In genomic region chr5:122773615-122774014, GRCh38 we compare ENCODE assay signal across 1 cellular context.
A peak's percentile ranks its signal among the peaks of the same experiment; 100 is the strongest.
TF ChIP-seq lines count a peak whose summit lies in the region.

No MANE protein-coding gene starts in this region.

TF ChIP-seq in HepG2, 621 proteins besides CTCF, POLR2A, EP300 and RAD21 (continued from another document and continues in another):
- TF ChIP-seq ZNF18 (CRISPR knock-in tag; IDR thresholded peaks at IDR 0.05; ENCODE audit: insufficient replicate concordance), result no peak
- TF ChIP-seq FOXJ3 (CRISPR knock-in tag; IDR thresholded peaks at IDR 0.05; ENCODE audit: borderline replicate concordance), result 0 out of 2 replicates have a peak, but pooled peaks have one; percentile 45
- TF ChIP-seq, protein P1, sequence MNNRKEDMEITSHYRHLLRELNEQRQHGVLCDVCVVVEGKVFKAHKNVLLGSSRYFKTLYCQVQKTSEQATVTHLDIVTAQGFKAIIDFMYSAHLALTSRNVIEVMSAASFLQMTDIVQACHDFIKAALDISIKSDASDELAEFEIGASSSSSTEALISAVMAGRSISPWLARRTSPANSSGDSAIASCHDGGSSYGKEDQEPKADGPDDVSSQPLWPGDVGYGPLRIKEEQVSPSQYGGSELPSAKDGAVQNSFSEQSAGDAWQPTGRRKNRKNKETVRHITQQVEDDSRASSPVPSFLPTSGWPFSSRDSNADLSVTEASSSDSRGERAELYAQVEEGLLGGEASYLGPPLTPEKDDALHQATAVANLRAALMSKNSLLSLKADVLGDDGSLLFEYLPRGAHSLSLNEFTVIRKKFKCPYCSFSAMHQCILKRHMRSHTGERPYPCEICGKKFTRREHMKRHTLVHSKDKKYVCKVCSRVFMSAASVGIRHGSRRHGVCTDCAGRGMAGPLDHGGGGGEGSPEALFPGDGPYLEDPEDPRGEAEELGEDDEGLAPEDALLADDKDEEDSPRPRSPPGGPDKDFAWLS (CRISPR knock-in tag; IDR thresholded peaks at IDR 0.05; ENCODE audit: borderline replicate concordance), result no peak
- no peak for TF ChIP-seq ZNF781 (CRISPR knock-in tag; IDR thresholded peaks at IDR 0.05; ENCODE audit: borderline replicate concordance, not compliant biosample characterization)
- no peak for TF ChIP-seq MAFF (IDR thresholded peaks at IDR 0.05; ENCODE audit: low read depth, low read length)
- no peak for TF ChIP-seq AHR (CRISPR knock-in tag; IDR thresholded peaks at IDR 0.05)
- TF ChIP-seq ZFP37 (CRISPR knock-in tag; IDR thresholded peaks at IDR 0.05; ENCODE audit: borderline replicate concordance), result no peak
- no peak for TF ChIP-seq ZNF619 (CRISPR knock-in tag; IDR thresholded peaks at IDR 0.05)
- no peak for TF ChIP-seq ZNF460 (CRISPR knock-in tag; IDR thresholded peaks at IDR 0.05; ENCODE audit: borderline replicate concordance)
- TF ChIP-seq ZNF367 (CRISPR knock-in tag; IDR thresholded peaks at IDR 0.05; ENCODE audit: borderline replicate concordance), result no peak
- no peak for TF ChIP-seq PHB2 (IDR thresholded peaks at IDR 0.05; ENCODE audit: partially characterized antibody)
- no peak for TF ChIP-seq SNRNP70 (IDR thresholded peaks at IDR 0.05; ENCODE audit: low read depth, low read length)
- no peak for TF ChIP-seq ZNF674 (CRISPR knock-in tag; IDR thresholded peaks at IDR 0.05; ENCODE audit: low read depth)
- TF ChIP-seq ZNF414 (CRISPR knock-in tag; IDR thresholded peaks at IDR 0.05), result no peak
- TF ChIP-seq SETDB1 (CRISPR knock-in tag; IDR thresholded peaks at IDR 0.05; ENCODE audit: borderline replicate concordance), result no peak
- TF ChIP-seq DRAP1 (CRISPR knock-in tag; IDR thresholded peaks at IDR 0.05), result peak; percentile 43; the same call in 1 of the 2 replicates
- no peak for TF ChIP-seq ZHX2 (IDR thresholded peaks at IDR 0.05; ENCODE audit: low read depth)
- no peak for TF ChIP-seq ZHX2 (CRISPR knock-in tag; IDR thresholded peaks at IDR 0.05; ENCODE audit: borderline replicate concordance)
- TF ChIP-seq ZFP36L1 (CRISPR knock-in tag; IDR thresholded peaks at IDR 0.05), result 0 out of 2 replicates have a peak, but pooled peaks have one; percentile 29
- no peak for TF ChIP-seq MBNL3 (CRISPR knock-in tag; conservative IDR thresholded peaks at IDR 0.05)
- no peak for TF ChIP-seq EED (CRISPR knock-in tag; IDR thresholded peaks at IDR 0.05)
- TF ChIP-seq FOXM1 (CRISPR knock-in tag; IDR thresholded peaks at IDR 0.05), result no peak
- peak; percentile 66; the same call in 1 of the 2 replicates for TF ChIP-seq SOX5 (CRISPR knock-in tag; IDR thresholded peaks at IDR 0.05; ENCODE audit: borderline replicate concordance)
- TF ChIP-seq GPBP1L1 (CRISPR knock-in tag; IDR thresholded peaks at IDR 0.05), result no peak
- peak; percentile 39; the same call in 1 of the 2 replicates for TF ChIP-seq YEATS2 (CRISPR knock-in tag; IDR thresholded peaks at IDR 0.05; ENCODE audit: borderline replicate concordance)
- TF ChIP-seq ZNF776 (CRISPR knock-in tag; IDR thresholded peaks at IDR 0.05), result no peak
- TF ChIP-seq SP4 (CRISPR knock-in tag; IDR thresholded peaks at IDR 0.05), result no peak
- no peak for TF ChIP-seq ZBTB38 (CRISPR knock-in tag; IDR thresholded peaks at IDR 0.05)
- no peak for TF ChIP-seq RFXAP (CRISPR knock-in tag; IDR thresholded peaks at IDR 0.05; ENCODE audit: borderline replicate concordance)
- TF ChIP-seq PCBP2 (optimal IDR thresholded peaks at IDR 0.05; ENCODE audit: low read depth, low read length, poor library complexity, severe bottlenecking), result no peak
- TF ChIP-seq AGO1 (IDR thresholded peaks at IDR 0.05; ENCODE audit: low read depth, low read length, poor library complexity, severe bottlenecking), result no peak
- TF ChIP-seq, protein P2, sequence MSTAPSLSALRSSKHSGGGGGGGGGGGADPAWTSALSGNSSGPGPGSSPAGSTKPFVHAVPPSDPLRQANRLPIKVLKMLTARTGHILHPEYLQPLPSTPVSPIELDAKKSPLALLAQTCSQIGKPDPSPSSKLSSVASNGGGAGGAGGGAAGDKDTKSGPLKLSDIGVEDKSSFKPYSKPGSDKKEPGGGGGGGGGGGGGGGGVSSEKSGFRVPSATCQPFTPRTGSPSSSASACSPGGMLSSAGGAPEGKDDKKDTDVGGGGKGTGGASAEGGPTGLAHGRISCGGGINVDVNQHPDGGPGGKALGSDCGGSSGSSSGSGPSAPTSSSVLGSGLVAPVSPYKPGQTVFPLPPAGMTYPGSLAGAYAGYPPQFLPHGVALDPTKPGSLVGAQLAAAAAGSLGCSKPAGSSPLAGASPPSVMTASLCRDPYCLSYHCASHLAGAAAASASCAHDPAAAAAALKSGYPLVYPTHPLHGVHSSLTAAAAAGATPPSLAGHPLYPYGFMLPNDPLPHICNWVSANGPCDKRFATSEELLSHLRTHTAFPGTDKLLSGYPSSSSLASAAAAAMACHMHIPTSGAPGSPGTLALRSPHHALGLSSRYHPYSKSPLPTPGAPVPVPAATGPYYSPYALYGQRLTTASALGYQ (CRISPR knock-in tag; IDR thresholded peaks at IDR 0.05), result no peak
- TF ChIP-seq, protein P3, sequence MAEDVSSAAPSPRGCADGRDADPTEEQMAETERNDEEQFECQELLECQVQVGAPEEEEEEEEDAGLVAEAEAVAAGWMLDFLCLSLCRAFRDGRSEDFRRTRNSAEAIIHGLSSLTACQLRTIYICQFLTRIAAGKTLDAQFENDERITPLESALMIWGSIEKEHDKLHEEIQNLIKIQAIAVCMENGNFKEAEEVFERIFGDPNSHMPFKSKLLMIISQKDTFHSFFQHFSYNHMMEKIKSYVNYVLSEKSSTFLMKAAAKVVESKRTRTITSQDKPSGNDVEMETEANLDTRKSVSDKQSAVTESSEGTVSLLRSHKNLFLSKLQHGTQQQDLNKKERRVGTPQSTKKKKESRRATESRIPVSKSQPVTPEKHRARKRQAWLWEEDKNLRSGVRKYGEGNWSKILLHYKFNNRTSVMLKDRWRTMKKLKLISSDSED (CRISPR knock-in tag; IDR thresholded peaks at IDR 0.05), result no peak
- TF ChIP-seq TEAD2 (CRISPR knock-in tag; IDR thresholded peaks at IDR 0.05), result no peak
- no peak for TF ChIP-seq ZNF282 (IDR thresholded peaks at IDR 0.05; ENCODE audit: partially characterized antibody)
- TF ChIP-seq ZNF746 (CRISPR knock-in tag; IDR thresholded peaks at IDR 0.05), result no peak
- TF ChIP-seq ZNF335 (CRISPR knock-in tag; IDR thresholded peaks at IDR 0.05), result no peak
- peak; percentile 33; the same call in 1 of the 2 replicates for TF ChIP-seq RARA (CRISPR knock-in tag; IDR thresholded peaks at IDR 0.05)
- TF ChIP-seq, protein P4, sequence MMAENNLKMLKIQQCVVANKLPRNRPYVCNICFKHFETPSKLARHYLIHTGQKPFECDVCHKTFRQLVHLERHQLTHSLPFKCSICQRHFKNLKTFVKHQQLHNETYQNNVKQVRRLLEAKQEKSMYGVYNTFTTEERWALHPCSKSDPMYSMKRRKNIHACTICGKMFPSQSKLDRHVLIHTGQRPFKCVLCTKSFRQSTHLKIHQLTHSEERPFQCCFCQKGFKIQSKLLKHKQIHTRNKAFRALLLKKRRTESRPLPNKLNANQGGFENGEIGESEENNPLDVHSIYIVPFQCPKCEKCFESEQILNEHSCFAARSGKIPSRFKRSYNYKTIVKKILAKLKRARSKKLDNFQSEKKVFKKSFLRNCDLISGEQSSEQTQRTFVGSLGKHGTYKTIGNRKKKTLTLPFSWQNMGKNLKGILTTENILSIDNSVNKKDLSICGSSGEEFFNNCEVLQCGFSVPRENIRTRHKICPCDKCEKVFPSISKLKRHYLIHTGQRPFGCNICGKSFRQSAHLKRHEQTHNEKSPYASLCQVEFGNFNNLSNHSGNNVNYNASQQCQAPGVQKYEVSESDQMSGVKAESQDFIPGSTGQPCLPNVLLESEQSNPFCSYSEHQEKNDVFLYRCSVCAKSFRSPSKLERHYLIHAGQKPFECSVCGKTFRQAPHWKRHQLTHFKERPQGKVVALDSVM (CRISPR knock-in tag; IDR thresholded peaks at IDR 0.05), result no peak
- TF ChIP-seq, protein P5, sequence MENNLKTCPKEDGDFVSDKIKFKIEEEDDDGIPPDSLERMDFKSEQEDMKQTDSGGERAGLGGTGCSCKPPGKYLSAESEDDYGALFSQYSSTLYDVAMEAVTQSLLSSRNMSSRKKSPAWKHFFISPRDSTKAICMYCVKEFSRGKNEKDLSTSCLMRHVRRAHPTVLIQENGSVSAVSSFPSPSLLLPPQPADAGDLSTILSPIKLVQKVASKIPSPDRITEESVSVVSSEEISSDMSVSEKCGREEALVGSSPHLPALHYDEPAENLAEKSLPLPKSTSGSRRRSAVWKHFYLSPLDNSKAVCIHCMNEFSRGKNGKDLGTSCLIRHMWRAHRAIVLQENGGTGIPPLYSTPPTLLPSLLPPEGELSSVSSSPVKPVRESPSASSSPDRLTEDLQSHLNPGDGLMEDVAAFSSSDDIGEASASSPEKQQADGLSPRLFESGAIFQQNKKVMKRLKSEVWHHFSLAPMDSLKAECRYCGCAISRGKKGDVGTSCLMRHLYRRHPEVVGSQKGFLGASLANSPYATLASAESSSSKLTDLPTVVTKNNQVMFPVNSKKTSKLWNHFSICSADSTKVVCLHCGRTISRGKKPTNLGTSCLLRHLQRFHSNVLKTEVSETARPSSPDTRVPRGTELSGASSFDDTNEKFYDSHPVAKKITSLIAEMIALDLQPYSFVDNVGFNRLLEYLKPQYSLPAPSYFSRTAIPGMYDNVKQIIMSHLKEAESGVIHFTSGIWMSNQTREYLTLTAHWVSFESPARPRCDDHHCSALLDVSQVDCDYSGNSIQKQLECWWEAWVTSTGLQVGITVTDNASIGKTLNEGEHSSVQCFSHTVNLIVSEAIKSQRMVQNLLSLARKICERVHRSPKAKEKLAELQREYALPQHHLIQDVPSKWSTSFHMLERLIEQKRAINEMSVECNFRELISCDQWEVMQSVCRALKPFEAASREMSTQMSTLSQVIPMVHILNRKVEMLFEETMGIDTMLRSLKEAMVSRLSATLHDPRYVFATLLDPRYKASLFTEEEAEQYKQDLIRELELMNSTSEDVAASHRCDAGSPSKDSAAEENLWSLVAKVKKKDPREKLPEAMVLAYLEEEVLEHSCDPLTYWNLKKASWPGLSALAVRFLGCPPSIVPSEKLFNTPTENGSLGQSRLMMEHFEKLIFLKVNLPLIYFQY (CRISPR knock-in tag; IDR thresholded peaks at IDR 0.05; ENCODE audit: borderline replicate concordance), result no peak
